In genomic region chr16:81652798-81653505, GRCh38 we compare ENCODE assay signal across 11 cellular contexts.
DNase-seq lines count a peak whose midpoint lies in the region; ATAC-seq and TF ChIP-seq lines count a peak whose summit lies in the region.
"Had no signal": no experiment of that assay in that cellular context is flagged by ENCODE, and none has a peak within 500 bp of the region (broad histone marks: within the 10 kb centered on the region; RNA-seq: fewer than 3 reads in every experiment).

No MANE protein-coding gene starts in this region.

- peak overlapping the region; percentile 41 to 55 for H3K4me3 ChIP-seq in muscle layer of duodenum (ENCODE audit: low read depth in 1 of 2, low read length in 2 of 2)

- H3K4me1 ChIP-seq in muscle layer of duodenum (ENCODE audit: control insufficient read depth in 1 of 2, insufficient read depth in 2 of 2, low read length in 2 of 2): peaks cover 6 to 19% of the 10 kb centered on the region in 2 donors
- H3K4me1 ChIP-seq: Caco-2 had no signal

- peak; percentile 76 for DNase-seq in GM13976 (ENCODE audit: low spot score)
- DNase-seq in NCI-H345 treated with DMSO at 0.1 percent for 48 hours (lab: John Stamatoyannopoulos, UW; ENCODE audit: unreplicated experiment): peak; percentile 83
- no peak for DNase-seq in RKO (ENCODE audit: low spot score)
- no peak for DNase-seq in activated naive CD4-positive, alpha-beta T cell treated with Interleukin-2 at 50 U/mL for 16 hours
- no peak for DNase-seq in islet precursor cell
- DNase-seq in stimulated activated CD4-positive, alpha-beta T cell treated with anti-CD3 and anti-CD28 coated beads, Interleukin-4, amount 100 ng/mL, for 1 hour: no peak
- DNase-seq: Caco-2, IMR-90 had no signal

- H3K27me3 ChIP-seq in muscle layer of duodenum (ENCODE audit: low read depth, low read length): no peaks in the 10 kb centered on the region
- H3K27me3 ChIP-seq: uterus had no signal

- in situ Hi-C loops in GM13976 (cut with MboI; ENCODE audit: low sequenced_read_pairs, unreplicated experiment): no loop called here

- H3K9me3 ChIP-seq in muscle layer of duodenum (ENCODE audit: control insufficient read depth in 1 of 2, low read length in 2 of 2): no peaks in the 10 kb centered on the region
- H3K9me3 ChIP-seq: Caco-2, uterus had no signal

- peaks cover 1 to 8% of the 10 kb centered on the region in 2 donors for H3K36me3 ChIP-seq in muscle layer of duodenum (ENCODE audit: control insufficient read depth in 1 of 2, insufficient read depth in 2 of 2, low read length in 2 of 2)
- H3K36me3 ChIP-seq: uterus had no signal

- TF ChIP-seq CTCF in GM13976 (IDR thresholded peaks at IDR 0.05; ENCODE audit: borderline replicate concordance, control extremely low read depth, extremely low read depth, insufficient read depth, missing control alignments): no peak

- ATAC-seq in HG02678 (IDR thresholded peaks at IDR 0.05; ENCODE audit: unreplicated experiment): peak; percentile 50

- peak overlapping the region; percentile 70 for H3K27ac ChIP-seq in muscle layer of duodenum (ENCODE audit: low read length)

Comparison
In these comparisons a context has a peak if more than half of its experiments do, and no peak if none do; other contexts are left out.
1. DNase-seq: peak in GM13976 (single experiment) and NCI-H345 treated with DMSO at 0.1 percent for 48 hours (single experiment); none in RKO (single experiment), activated naive CD4-positive, alpha-beta T cell treated with Interleukin-2 at 50 U/mL for 16 hours (single experiment), islet precursor cell (single experiment) and stimulated activated CD4-positive, alpha-beta T cell treated with anti-CD3 and anti-CD28 coated beads, Interleukin-4, amount 100 ng/mL, for 1 hour (single experiment).